ENCODE assay signal across 16 cellular contexts in genomic region chr1:91948097-91948496, GRCh38. TPM values are rescaled to one million over a fixed set of nuclear protein-coding genes. Genes with fewer than 3 reads are reported as not detected.
DNase-seq lines count a peak whose midpoint lies in the region; ATAC-seq and TF ChIP-seq lines count a peak whose summit lies in the region.
"Had no signal": no experiment of that assay in that cellular context is flagged by ENCODE, and none has a peak within 500 bp of the region (broad histone marks: within the 10 kb centered on the region; RNA-seq: fewer than 3 reads in every experiment).

No MANE protein-coding gene starts in this region.

- CTCF ChIA-PET in activated CD8-positive, alpha-beta T cell treated with anti-CD3 and anti-CD28 coated beads for 36 hours (lab: Charles Lee): no interaction called here

- H3K4me3 Mint-ChIP-seq in GM23338: no peak overlapping the region
- H3K4me3 Mint-ChIP-seq in activated CD8-positive, alpha-beta T cell treated with anti-CD3 and anti-CD28 coated beads for 36 hours: peak overlapping the region; percentile 48
- H3K4me3 Mint-ChIP-seq in natural killer cell: peak overlapping the region; percentile 87
- H3K4me3 Mint-ChIP-seq: activated B cell treated with CpG ODN at 0.5 μM for 24 hours had no signal

- H3K4me2 ChIP-seq in GM23338: no peak overlapping the region

- no peaks in the 10 kb centered on the region for H3K79me2 ChIP-seq in GM23338 (replicated peaks; ENCODE audit: insufficient read depth)

- H3K36me3 ChIP-seq in GM23338 (ENCODE audit: insufficient read depth): no peaks in the 10 kb centered on the region
- H3K36me3 ChIP-seq: BE2C, right lobe of liver, thoracic aorta had no signal

- H3K9me2 ChIP-seq in GM23338 (ENCODE audit: insufficient read depth): no peaks in the 10 kb centered on the region

- H3K4me1 Mint-ChIP-seq in GM23338: peaks cover 8% of the 10 kb centered on the region
- peaks cover 15% of the 10 kb centered on the region for H3K4me1 Mint-ChIP-seq in activated CD8-positive, alpha-beta T cell treated with anti-CD3 and anti-CD28 coated beads for 36 hours (ENCODE audit: low read depth)
- H3K4me1 Mint-ChIP-seq in natural killer cell: peaks cover 15 to 26% of the 10 kb centered on the region in 2 donors
- H3K4me1 Mint-ChIP-seq: activated B cell treated with CpG ODN at 0.5 μM for 24 hours had no signal

- POLR2A ChIA-PET in activated CD8-positive, alpha-beta T cell treated with anti-CD3 and anti-CD28 coated beads for 36 hours (lab: Charles Lee): no interaction called here

- H3K9me3 Mint-ChIP-seq in GM23338: no peaks in the 10 kb centered on the region
- H3K9me3 Mint-ChIP-seq in activated CD8-positive, alpha-beta T cell treated with anti-CD3 and anti-CD28 coated beads for 36 hours: peaks cover 6% of the 10 kb centered on the region
- no peaks in the 10 kb centered on the region for H3K9me3 Mint-ChIP-seq in natural killer cell
- H3K9me3 Mint-ChIP-seq: activated B cell treated with CpG ODN at 0.5 μM for 24 hours had no signal

- H3K4me3 ChIP-seq in GM23338: no peak overlapping the region
- H3K4me3 ChIP-seq: mucosa of descending colon, right lobe of liver, thoracic aorta had no signal

- H3K36me3 Mint-ChIP-seq in GM23338 (ENCODE audit: low read depth) (no peaks in the 10 kb centered on the region; the same call in 2 of the 3 replicates), natural killer cell (no peaks in the 10 kb centered on the region)
- H3K36me3 Mint-ChIP-seq in activated CD8-positive, alpha-beta T cell treated with anti-CD3 and anti-CD28 coated beads for 36 hours (ENCODE audit: low read depth): no peaks in the 10 kb centered on the region

- H3K4me1 ChIP-seq in GM23338 (ENCODE audit: insufficient read depth): peaks cover 6% of the 10 kb centered on the region; the same call in 1 of the 2 replicates
- H3K4me1 ChIP-seq: BE2C, right lobe of liver had no signal

- no peak overlapping the region for H3K27ac ChIP-seq in GM23338 (ENCODE audit: low read depth)
- H3K27ac ChIP-seq: right lobe of liver, thoracic aorta had no signal

- H3K27me3 Mint-ChIP-seq in GM23338 (ENCODE audit: insufficient read depth, low read depth, poor library complexity) (peaks cover 3% of the 10 kb centered on the region), natural killer cell (ENCODE audit: low read depth in 2 of 2) (peaks cover 0 to 5% of the 10 kb centered on the region in 2 donors)
- H3K27me3 Mint-ChIP-seq in activated CD8-positive, alpha-beta T cell treated with anti-CD3 and anti-CD28 coated beads for 36 hours: peaks cover 1% of the 10 kb centered on the region

- ATAC-seq in GM23338 (no peak), natural killer cell (peak; percentile 11 to 32 (median 15)), GM19463 (IDR thresholded peaks at IDR 0.05; ENCODE audit: unreplicated experiment) (no peak)
- ATAC-seq in activated CD8-positive, alpha-beta T cell treated with anti-CD3 and anti-CD28 coated beads for 36 hours: peak; percentile 72
- ATAC-seq: left lobe of liver, right lobe of liver had no signal

- peak; percentile 37 for DNase-seq in GM13976 (ENCODE audit: low spot score)
- no peak for DNase-seq in GM23338 (ENCODE audit: low spot score)
- no peak for DNase-seq in activated CD8-positive, alpha-beta T cell treated with anti-CD3 and anti-CD28 coated beads for 36 hours
- no peak for DNase-seq in natural killer cell
- DNase-seq in stimulated activated CD4-positive, alpha-beta T cell treated with anti-CD3 and anti-CD28 coated beads, Interleukin-2, amount 100 ng/mL, for 48 hours: no peak
- DNase-seq in stimulated activated CD8-positive, alpha-beta memory T cell treated with anti-CD3 and anti-CD28 coated beads, Interleukin-4, amount 100 ng/mL, for 48 hours: no peak
- DNase-seq: activated B cell treated with CpG ODN at 0.5 μM for 24 hours, BE2C, NCI-H1417 treated with DMSO at 0.1 percent for 48 hours, right lobe of liver had no signal

- H3K27ac Mint-ChIP-seq in GM23338 (no peak overlapping the region), natural killer cell (peak overlapping the region; percentile 70 to 81)
- peak overlapping the region; percentile 83 for H3K27ac Mint-ChIP-seq in activated CD8-positive, alpha-beta T cell treated with anti-CD3 and anti-CD28 coated beads for 36 hours
- H3K27ac Mint-ChIP-seq: activated B cell treated with CpG ODN at 0.5 μM for 24 hours had no signal

- no peaks in the 10 kb centered on the region for H3F3A ChIP-seq in GM23338 (replicated peaks; ENCODE audit: low read depth)

- peak overlapping the region; percentile 95; the same call in 1 of the 2 replicates for H2AFZ ChIP-seq in GM23338

- intact Hi-C loops in activated CD8-positive, alpha-beta T cell treated with anti-CD3 and anti-CD28 coated beads for 36 hours (cut with micrococcal nuclease): no loop called here
- intact Hi-C loops in natural killer cell (cut with micrococcal nuclease): no loop called here

- in situ Hi-C loops in GM13976 (cut with MboI; ENCODE audit: low sequenced_read_pairs, unreplicated experiment): no loop called here

- no peaks in the 10 kb centered on the region for H3K27me3 ChIP-seq in GM23338 (ENCODE audit: insufficient read depth)
- H3K27me3 ChIP-seq: BE2C, right lobe of liver had no signal

- H4K20me1 ChIP-seq in GM23338 (replicated peaks; ENCODE audit: insufficient read depth): no peaks in the 10 kb centered on the region

- no peak for TF ChIP-seq CTCF in GM13976 (IDR thresholded peaks at IDR 0.05; ENCODE audit: borderline replicate concordance, control extremely low read depth, extremely low read depth, insufficient read depth, missing control alignments)
- TF ChIP-seq CTCF in GM23338 (conservative IDR thresholded peaks at IDR 0.05; ENCODE audit: low read depth in 2 of 2): no peak
- TF ChIP-seq CTCF in activated CD8-positive, alpha-beta T cell treated with anti-CD3 and anti-CD28 coated beads for 36 hours (IDR thresholded peaks at IDR 0.05): no peak
- no peak for TF ChIP-seq CTCF in natural killer cell (IDR thresholded peaks at IDR 0.05)

TF ChIP-seq in GM23338, 12 proteins besides CTCF, POLR2A, EP300 and RAD21 (continues in another document):
- TF ChIP-seq ZNF114 (CRISPR knock-in tag; IDR thresholded peaks at IDR 0.05) (no peak), ETS1 (IDR thresholded peaks at IDR 0.05) (no peak)

RNA-seq across cellular contexts. Expression of gene BRDT, which starts 1.1 kb away (rescaled TPM):
- 0.19 and 0.80 TPM in 2 replicates for total RNA-seq in GM23338 (2014; rRNA removed; shearing (Covaris generic))
- polyA plus RNA-seq in GM23338 (2016; fragmentation: Nextera tagmentation; extraction: Ambion mirVana): 0.12 and 0.58 TPM in 2 replicates
- not detected for total RNA-seq in activated CD8-positive, alpha-beta T cell treated with anti-CD3 and anti-CD28 coated beads for 36 hours
- total RNA-seq in natural killer cell: not detected
- total RNA-seq: activated B cell treated with CpG ODN at 0.5 μM for 24 hours, aorta, left lobe of liver, LHCN-M2, mucosa of descending colon, right lobe of liver, thoracic aorta had no signal
- polyA plus RNA-seq: aorta had no signal

Comparison
In these comparisons a context has a peak if more than half of its experiments do, and no peak if none do; other contexts are left out.
1. ATAC-seq: peak in activated CD8-positive, alpha-beta T cell treated with anti-CD3 and anti-CD28 coated beads for 36 hours (single experiment) and natural killer cell (3 of 3); none in GM23338 (single experiment) and GM19463 (single experiment).